ENCODE assay signal across 8 cellular contexts in the genomic region with DNA sequence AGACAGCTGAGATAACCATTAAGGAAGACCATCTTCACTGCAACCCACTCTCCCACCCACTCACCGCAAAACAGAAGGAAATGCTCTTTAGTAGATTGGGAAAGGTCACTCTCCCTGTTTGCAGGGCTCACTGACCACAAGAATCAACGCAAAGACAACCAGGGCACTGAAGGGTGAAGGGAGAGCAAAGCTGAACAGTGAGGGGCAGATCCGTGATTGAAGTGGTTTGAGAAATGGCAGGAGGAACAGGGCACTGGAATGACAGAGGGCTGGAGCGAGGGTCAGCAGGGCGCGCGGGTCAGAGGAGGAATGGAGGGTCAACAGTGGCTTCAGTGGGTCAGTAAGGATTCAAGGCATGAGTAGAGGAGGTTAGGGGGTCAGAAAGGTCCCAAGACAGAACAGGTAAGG. TPM values are rescaled to one million over a fixed set of nuclear protein-coding genes. Genes with fewer than 3 reads are reported as not detected.
A peak's percentile ranks its signal among the peaks of the same experiment; 100 is the strongest.
DNase-seq lines count a peak whose midpoint lies in the region; ATAC-seq, FAIRE-seq and TF ChIP-seq lines count a peak whose summit lies in the region.

No MANE protein-coding gene starts in this region.

- under 1% methylated on average over 7 of the region's 7 CpGs for WGBS in HepG2 (ENCODE audit: low lambda C conversion rate)
- WGBS in thymus: under 1% methylated on average over 7 of the region's 7 CpGs

- intact Hi-C loops in HepG2 (cut with micrococcal nuclease; ENCODE audit: unreplicated experiment): no loop called here

- CTCF ChIA-PET in HepG2 (lab: Yijun Ruan, JAX; ENCODE audit: low intra/inter-chr PET ratio, low total read pairs): no interaction called here

- peaks cover 41% of the 10 kb centered on the region for H3K4me1 ChIP-seq in HepG2 (ENCODE audit: insufficient read depth, low read length)
- H3K4me1 ChIP-seq in thymus (ENCODE audit: control insufficient read depth, insufficient read depth, low read length): peaks cover 33% of the 10 kb centered on the region

- H3K36me3 ChIP-seq in HepG2 (replicated peaks in 1 of 2; ENCODE audit: control insufficient read depth in 1 of 2, insufficient read depth in 2 of 2, low read length in 2 of 2): 0 out of 5 replicates have a peak, but pooled peaks cover 0 to 4% of the 10 kb centered on the region in 2 experiments
- H3K36me3 ChIP-seq in thymus (ENCODE audit: control insufficient read depth, insufficient read depth): no peaks in the 10 kb centered on the region

- H3K27me3 ChIP-seq in HepG2 (ENCODE audit: control insufficient read depth in 1 of 2, insufficient read depth in 2 of 2, low read length in 2 of 2) (no peaks in the 10 kb centered on the region; a peak in 1 of 5 replicates), thymus (ENCODE audit: control insufficient read depth, insufficient read depth) (no peaks in the 10 kb centered on the region)

- POLR2A ChIA-PET in HepG2 (lab: Yijun Ruan, JAX): interaction anchor here (0.8 to 2.0 kb wide), 4 partner anchors 9 to 35 kb away, joined by 3 to 6 read pairs (median 4); partner anchors contain the start of gene TLNRD1

- FAIRE-seq in HepG2 (lab: Jason Lieb, UNC): no peak

- no peak for TF ChIP-seq EP300 in HepG2 (IDR thresholded peaks at IDR 0.05; ENCODE audit: low read depth in 2 of 2, low read length in 2 of 2)
- no peak for TF ChIP-seq EP300 in HepG2 (CRISPR knock-in tag; IDR thresholded peaks at IDR 0.05; ENCODE audit: borderline replicate concordance)

- TF ChIP-seq RAD21 in HepG2 (CRISPR knock-in tag; IDR thresholded peaks at IDR 0.05): no peak

- peak overlapping the region; percentile 87 for H3K9ac ChIP-seq in HepG2 (ENCODE audit: insufficient read depth, low read depth, low read length)

- no peak for TF ChIP-seq POLR2A in HepG2 (IDR thresholded peaks at IDR 0.05; ENCODE audit: insufficient read depth in 1 of 2, low read depth in 2 of 2, low read length in 2 of 2)

- H3K4me2 ChIP-seq in HepG2 (ENCODE audit: low read depth, low read length): peak overlapping the region; percentile 93

- peaks cover 50% of the 10 kb centered on the region for H3K79me2 ChIP-seq in HepG2 (ENCODE audit: insufficient read depth, low read length)

- H2AFZ ChIP-seq in HepG2 (ENCODE audit: low read length): no peak overlapping the region

- in situ Hi-C loops in HepG2 (cut with HindIII; ENCODE audit: extremely low pct_ligation_motif_present, low pct_unique_long_range_greater_than_20kb) (no loop called here), GM13976 (cut with MboI; ENCODE audit: low sequenced_read_pairs, unreplicated experiment) (loop anchor here (25.0 kb wide), 1 partner anchor 273 kb away; no protein-coding TSS in a partner anchor)

- H3K27ac ChIP-seq in HepG2 (ENCODE audit: extremely low read length, insufficient read depth, low read length) (peak overlapping the region; percentile 80), thymus (ENCODE audit: low read depth) (peak overlapping the region; percentile 96)

- peak; percentile 2 for ATAC-seq in GM19351 (IDR thresholded peaks at IDR 0.05; ENCODE audit: unreplicated experiment)
- ATAC-seq in HG03571 (IDR thresholded peaks at IDR 0.05; ENCODE audit: unreplicated experiment): peak; percentile 9
- peak; percentile 75 for ATAC-seq in HepG2
- ATAC-seq in HG02623 (IDR thresholded peaks at IDR 0.05; ENCODE audit: unreplicated experiment): no peak

- H3K4me3 ChIP-seq in HepG2 (replicated peaks in 1 of 3; ENCODE audit: insufficient read depth in 1 of 3, low read depth in 2 of 3, low read length in 3 of 3) (peak overlapping the region; percentile 86 to 99 (median 95)), thymus (ENCODE audit: low read length) (peak overlapping the region; percentile 90)

- TF ChIP-seq CTCF in HepG2 (CRISPR knock-in tag; IDR thresholded peaks at IDR 0.05): no peak
- TF ChIP-seq CTCF in GM13976 (IDR thresholded peaks at IDR 0.05; ENCODE audit: borderline replicate concordance, control extremely low read depth, extremely low read depth, insufficient read depth, missing control alignments): no peak

- peak; percentile 7 for DNase-seq in astrocyte of the hippocampus (ENCODE audit: low read depth, low spot score)
- no peak for DNase-seq in HepG2 (ENCODE audit: low spot score)
- DNase-seq in GM13976 (ENCODE audit: low spot score): no peak
- no peak for DNase-seq in NCI-H82 (lab: John Stamatoyannopoulos, UW)

- no peaks in the 10 kb centered on the region for H3K9me3 ChIP-seq in HepG2 (ENCODE audit: low read length)
- no peaks in the 10 kb centered on the region for H3K9me3 ChIP-seq in thymus (ENCODE audit: control insufficient read depth)

- BruUV-seq in HepG2 (replicated peaks; lab: Mats Ljungman, UMichigan): no TSS peak

- H4K20me1 ChIP-seq in HepG2 (ENCODE audit: insufficient read depth, low read length): peaks cover 2% of the 10 kb centered on the region; the same call in 1 of the 2 replicates

TF ChIP-seq in HepG2, 621 proteins besides CTCF, POLR2A, EP300 and RAD21 (continues in another document):
- TF ChIP-seq ZNF224 (CRISPR knock-in tag; IDR thresholded peaks at IDR 0.05): no peak
- no peak for TF ChIP-seq SOX5 (CRISPR knock-in tag; IDR thresholded peaks at IDR 0.05; ENCODE audit: borderline replicate concordance)
- no peak for TF ChIP-seq NBN (conservative IDR thresholded peaks at IDR 0.05)
- no peak for TF ChIP-seq DPF2 (CRISPR knock-in tag; IDR thresholded peaks at IDR 0.05; ENCODE audit: borderline replicate concordance, low read depth)
- no peak for TF ChIP-seq KDM4B (CRISPR knock-in tag; IDR thresholded peaks at IDR 0.05)
- no peak for TF ChIP-seq ATF5 (CRISPR knock-in tag; IDR thresholded peaks at IDR 0.05; ENCODE audit: low read depth)
- TF ChIP-seq HMG20B (CRISPR knock-in tag; conservative IDR thresholded peaks at IDR 0.05): no peak
- 0 out of 2 replicates have a peak, but pooled peaks have one; percentile 44 for TF ChIP-seq SAP130 (CRISPR knock-in tag; IDR thresholded peaks at IDR 0.05; ENCODE audit: low read depth)
- TF ChIP-seq ZNF225 (CRISPR knock-in tag; IDR thresholded peaks at IDR 0.05): no peak

RNA-seq across cellular contexts. Expression of gene MESD, which starts 0.5 kb away (rescaled TPM):
- total RNA-seq in HepG2 (2016; rRNA removed; fragmentation: Illumina TruSeq; extraction: Trizol): 24.9 and 46.2 TPM in 2 replicates
- 6.0 and 7.2 TPM in 2 replicates for total RNA-seq in HepG2 (2016; cell fraction: cytosol; rRNA removed; fragmentation: Illumina TruSeq; extraction: Trizol; ENCODE audit: low read depth)
- total RNA-seq in HepG2 (2016; cell fraction: insoluble cytoplasmic fraction; rRNA removed; fragmentation: Illumina TruSeq; extraction: Trizol): 24.0 and 45.8 TPM in 2 replicates
- total RNA-seq in HepG2 (2016; cell fraction: membrane; rRNA removed; fragmentation: Illumina TruSeq; extraction: Trizol): 11.5 and 12.8 TPM in 2 replicates
- 41.1 and 48.6 TPM in 2 replicates for total RNA-seq in HepG2 (2016; cell fraction: nucleus; rRNA removed; fragmentation: Illumina TruSeq; extraction: Trizol)
- 15.6 and 18.0 TPM in 2 replicates for polyA plus RNA-seq in HepG2 (2011; rRNA removed)
- 13.8 and 19.5 TPM in 2 replicates for polyA plus RNA-seq in HepG2 (2011; cell fraction: cytosol; rRNA removed)
- 8.5 and 10.8 TPM in 2 replicates for polyA plus RNA-seq in HepG2 (2011; cell fraction: nucleus; rRNA removed)
- polyA plus RNA-seq in HepG2 (2012): 29.6 and 30.4 TPM in 2 replicates
- 4.9 and 5.0 TPM in 2 replicates for polyA plus RNA-seq in HepG2 (2016; cell fraction: cytosol; fragmentation: Illumina TruSeq; extraction: Trizol; ENCODE audit: low read depth)
- 28.6 and 28.9 TPM in 2 replicates for polyA plus RNA-seq in HepG2 (2016; cell fraction: insoluble cytoplasmic fraction; fragmentation: Illumina TruSeq; extraction: Trizol; ENCODE audit: low read depth)
- 9.0 and 9.2 TPM in 2 replicates for polyA plus RNA-seq in HepG2 (2016; cell fraction: membrane; fragmentation: Illumina TruSeq; extraction: Trizol; ENCODE audit: low read depth)
- 72.4 and 79.7 TPM in 2 replicates for polyA plus RNA-seq in HepG2 (2016; cell fraction: nucleus; fragmentation: Illumina TruSeq; extraction: Trizol; ENCODE audit: insufficient read depth, low read depth)
- polyA minus RNA-seq in HepG2 (2011; rRNA and poly(A)+ RNA removed; ENCODE audit: low replicate concordance): 9.9 and 11.1 TPM in 2 replicates
- 14.4 and 18.5 TPM in 2 replicates for polyA minus RNA-seq in HepG2 (2011; cell fraction: cytosol; rRNA and poly(A)+ RNA removed)
- polyA minus RNA-seq in HepG2 (2011; cell fraction: nucleus; rRNA and poly(A)+ RNA removed): 20.6 and 20.8 TPM in 2 replicates
- polyA plus RNA-seq in thymus: 20.5 TPM

RNA-seq across cellular contexts. Expression of gene TLNRD1, which starts 11.6 kb away (rescaled TPM):
- total RNA-seq in HepG2 (2016; rRNA removed; fragmentation: Illumina TruSeq; extraction: Trizol): 4.6 and 5.3 TPM in 2 replicates
- 0.81 and 0.88 TPM in 2 replicates for total RNA-seq in HepG2 (2016; cell fraction: cytosol; rRNA removed; fragmentation: Illumina TruSeq; extraction: Trizol; ENCODE audit: low read depth)
- 3.8 and 5.0 TPM in 2 replicates for total RNA-seq in HepG2 (2016; cell fraction: insoluble cytoplasmic fraction; rRNA removed; fragmentation: Illumina TruSeq; extraction: Trizol)
- total RNA-seq in HepG2 (2016; cell fraction: membrane; rRNA removed; fragmentation: Illumina TruSeq; extraction: Trizol): 2.9 and 3.4 TPM in 2 replicates
- 4.2 and 4.3 TPM in 2 replicates for total RNA-seq in HepG2 (2016; cell fraction: nucleus; rRNA removed; fragmentation: Illumina TruSeq; extraction: Trizol)
- 3.4 and 4.7 TPM in 2 replicates for polyA plus RNA-seq in HepG2 (2011; rRNA removed)
- 3.7 and 6.6 TPM in 2 replicates for polyA plus RNA-seq in HepG2 (2011; cell fraction: cytosol; rRNA removed)
- polyA plus RNA-seq in HepG2 (2011; cell fraction: nucleus; rRNA removed): 4.0 and 4.6 TPM in 2 replicates
- 3.5 and 4.5 TPM in 2 replicates for polyA plus RNA-seq in HepG2 (2012)
- 0.63 and 0.80 TPM in 2 replicates for polyA plus RNA-seq in HepG2 (2016; cell fraction: cytosol; fragmentation: Illumina TruSeq; extraction: Trizol; ENCODE audit: low read depth)
- polyA plus RNA-seq in HepG2 (2016; cell fraction: insoluble cytoplasmic fraction; fragmentation: Illumina TruSeq; extraction: Trizol; ENCODE audit: low read depth): 6.0 and 6.7 TPM in 2 replicates
- 3.0 and 3.5 TPM in 2 replicates for polyA plus RNA-seq in HepG2 (2016; cell fraction: membrane; fragmentation: Illumina TruSeq; extraction: Trizol; ENCODE audit: low read depth)
- 5.2 and 5.5 TPM in 2 replicates for polyA plus RNA-seq in HepG2 (2016; cell fraction: nucleus; fragmentation: Illumina TruSeq; extraction: Trizol; ENCODE audit: insufficient read depth, low read depth)
- 8.0 and 12.3 TPM in 2 replicates for polyA minus RNA-seq in HepG2 (2011; rRNA and poly(A)+ RNA removed; ENCODE audit: low replicate concordance)
- polyA minus RNA-seq in HepG2 (2011; cell fraction: cytosol; rRNA and poly(A)+ RNA removed): 6.8 and 6.9 TPM in 2 replicates
- polyA minus RNA-seq in HepG2 (2011; cell fraction: nucleus; rRNA and poly(A)+ RNA removed): 6.1 and 7.1 TPM in 2 replicates
- polyA plus RNA-seq in thymus: 10.2 TPM
